21 cellular contexts compared by ENCODE assay signal in the genomic region with DNA sequence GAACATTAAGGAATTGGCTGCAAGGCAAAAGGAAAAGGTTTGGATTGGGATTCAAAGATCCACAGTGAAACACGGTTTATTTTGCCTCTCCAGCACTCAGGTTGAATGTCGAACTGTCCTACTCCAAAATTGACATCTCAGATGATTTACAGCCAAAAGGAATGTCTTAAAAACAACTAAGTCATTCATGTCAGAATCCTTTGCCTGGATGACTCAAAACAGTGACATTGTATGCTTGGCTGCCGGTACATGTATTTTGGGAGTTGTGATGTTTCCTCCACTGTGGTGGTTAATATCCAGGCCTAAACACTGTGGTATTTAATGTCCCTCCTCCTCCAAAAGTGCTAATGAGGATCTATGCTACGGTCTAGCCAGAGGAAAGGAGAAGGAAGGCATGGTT. TPM values are rescaled to one million over a fixed set of nuclear protein-coding genes. Genes with fewer than 3 reads are reported as not detected.
DNase-seq lines count a peak whose midpoint lies in the region; ATAC-seq, FAIRE-seq and TF ChIP-seq lines count a peak whose summit lies in the region.
"Had no signal": no experiment of that assay in that cellular context is flagged by ENCODE, and none has a peak within 500 bp of the region (broad histone marks: within the 10 kb centered on the region; RNA-seq: fewer than 3 reads in every experiment).

No MANE protein-coding gene starts in this region.

- POLR2A ChIA-PET in IMR-90 (lab: Charles Lee; ENCODE audit: unreplicated experiment) = no interaction called here

- H2BK120ac ChIP-seq in IMR-90 (ENCODE audit: low read depth, low read length) = no peak overlapping the region

- no peak overlapping the region for H3K18ac ChIP-seq in IMR-90 (ENCODE audit: low read depth, low read length)

- no peak for DNase-seq in IMR-90
- peak; percentile 22 for DNase-seq in astrocyte of the hippocampus (ENCODE audit: low read depth, low spot score)
- peak; percentile 15 for DNase-seq in hepatic stellate cell (ENCODE audit: low spot score)
- DNase-seq in urothelium cell line (ENCODE audit: low spot score) = peak; percentile 13
- DNase-seq in cerebellum (ENCODE audit: low spot score) = no peak
- DNase-seq in NCI-H446 treated with DMSO at 0.1 percent for 48 hours (lab: John Stamatoyannopoulos, UW) = no peak
- DNase-seq: CD8-positive, alpha-beta T cell; DMS53; EL; H7; HFFc6; Kasumi-1; NCI-H1092 treated with DMSO at 0.1 percent for 48 hours; NCI-H2081; NCI-H2171 treated with DMSO at 0.1 percent for 48 hours; NCI-H446; OCI-M1; SHP77 had no signal

- no peak overlapping the region for H3K27ac ChIP-seq in IMR-90 (ENCODE audit: insufficient read depth, low read length)
- H3K27ac ChIP-seq: BLaER1 treated with 17β-estradiol and CSF1 and Interleukin-3, amounts not matched to agents 10 nM and 100 nM had no signal

- no peak overlapping the region for H2AFZ ChIP-seq in IMR-90 (replicated peaks; ENCODE audit: low read length, poor library complexity)

- no peak overlapping the region for H3K4ac ChIP-seq in IMR-90 (ENCODE audit: low read depth, low read length)

- no TSS peak for BruUV-seq in IMR-90 (replicated peaks; lab: Mats Ljungman, UMichigan)

- H2AK9ac ChIP-seq in IMR-90 (replicated peaks; ENCODE audit: low read depth, low read length, poor library complexity) = no peak overlapping the region

- H4K8ac ChIP-seq in IMR-90 (ENCODE audit: low read depth in 2 of 2, low read length in 2 of 2) = no peak overlapping the region

- H3K4me2 ChIP-seq in IMR-90 (ENCODE audit: low read depth, low read length) = no peak overlapping the region

- ATAC-seq in IMR-90 (ENCODE audit: low read depth) = no peak
- no peak for ATAC-seq in GM21619 (IDR thresholded peaks at IDR 0.05; ENCODE audit: unreplicated experiment)
- ATAC-seq: CD8-positive, alpha-beta T cell; SK-N-SH treated with all-trans-retinoic acid at 6 μM for 48 hours had no signal

- H3K36me3 ChIP-seq in IMR-90 (ENCODE audit: control insufficient read depth, insufficient read depth, low read length) = peaks cover 16% of the 10 kb centered on the region

- no peak overlapping the region for H2AK5ac ChIP-seq in IMR-90 (ENCODE audit: low read depth, low read length)

- H3K9me1 ChIP-seq in IMR-90 (ENCODE audit: insufficient read depth, low read length) = peaks cover 3% of the 10 kb centered on the region; the same call in 1 of the 2 replicates

- no peaks in the 10 kb centered on the region for H3K9me3 ChIP-seq in IMR-90 (ENCODE audit: control insufficient read depth, insufficient read depth, low read length)

- H3K23ac ChIP-seq in IMR-90 (ENCODE audit: low read depth, low read length) = no peak overlapping the region

- H4K20me1 ChIP-seq in IMR-90 (ENCODE audit: insufficient read depth, low read length) = no peaks in the 10 kb centered on the region
- H4K20me1 ChIP-seq: BLaER1 treated with 17β-estradiol and CSF1 and Interleukin-3, amounts not matched to agents 10 nM and 100 nM had no signal

- no peak overlapping the region for H3K56ac ChIP-seq in IMR-90 (ENCODE audit: extremely low read depth, insufficient read depth, low read length)

- H3K4me3 ChIP-seq in IMR-90 (ENCODE audit: insufficient read depth, low read depth, low read length) = no peak overlapping the region
- H3K4me3 ChIP-seq: BLaER1 treated with 17β-estradiol and CSF1 and Interleukin-3, amounts not matched to agents 10 nM and 100 nM had no signal

- WGBS in IMR-90 (ENCODE audit: extremely low coverage in 2 of 2, insufficient read length in 1 of 2), 2 experiments = 86% methylated on average over 1 of the region's 4 CpGs; no CpG with 5 or more reads in 1 of the 2 experiments

- H4K91ac ChIP-seq in IMR-90 (ENCODE audit: insufficient read depth, low read depth, low read length) = no peak overlapping the region

- TF ChIP-seq POLR2A in IMR-90 (IDR thresholded peaks at IDR 0.05; ENCODE audit: low read depth, low read length) = no peak

- CTCF ChIA-PET in IMR-90 (lab: Yijun Ruan, JAX) = no interaction called here

- H2BK20ac ChIP-seq in IMR-90 (ENCODE audit: low read depth, low read length) = no peak overlapping the region

- dilution Hi-C loops in IMR-90 (cut with HindIII; ENCODE audit: low sequenced_read_pairs, unreplicated experiment) = no loop called here

- H3K4me1 ChIP-seq in IMR-90 (ENCODE audit: control insufficient read depth, insufficient read depth, low read length) = no peaks in the 10 kb centered on the region

- TF ChIP-seq RAD21 in IMR-90 (IDR thresholded peaks at IDR 0.05; ENCODE audit: low read length) = no peak

- H3K9ac ChIP-seq in IMR-90 (ENCODE audit: low read depth, low read length) = no peak overlapping the region
- H3K9ac ChIP-seq: BLaER1 treated with 17β-estradiol and CSF1 and Interleukin-3, amounts not matched to agents 10 nM and 100 nM had no signal

- in situ Hi-C loops in IMR-90 (cut with MboI; ENCODE audit: low sequenced_read_pairs) = no loop called here

- no peaks in the 10 kb centered on the region; a peak in 1 of 4 replicates for H3K79me1 ChIP-seq in IMR-90 (ENCODE audit: low read depth in 1 of 2, low read length in 2 of 2)

- no peak overlapping the region for H4K5ac ChIP-seq in IMR-90 (ENCODE audit: low read depth, low read length)

- no peak for FAIRE-seq in urothelium cell line (lab: Jason Lieb, UNC)

- H2BK15ac ChIP-seq in IMR-90 (ENCODE audit: low read depth, low read length) = no peak overlapping the region

- H3K14ac ChIP-seq in IMR-90 (replicated peaks; ENCODE audit: low read depth, low read length) = 0 out of 2 replicates have a peak overlapping the region, but pooled peaks have one; percentile 48

- no peak for TF ChIP-seq CTCF in IMR-90 (conservative IDR thresholded peaks at IDR 0.05; ENCODE audit: low read depth, low read length)

- no peak overlapping the region for H2BK5ac ChIP-seq in IMR-90 (ENCODE audit: low read depth, low read length, poor library complexity, severe bottlenecking)

- intact Hi-C loops in IMR-90 (cut with micrococcal nuclease) = no loop called here

- H3K27me3 ChIP-seq in IMR-90 (ENCODE audit: control insufficient read depth, insufficient read depth, low read length) = no peaks in the 10 kb centered on the region
- H3K27me3 ChIP-seq: BLaER1 treated with 17β-estradiol and CSF1 and Interleukin-3, amounts not matched to agents 10 nM and 100 nM had no signal

TF ChIP-seq in IMR-90, 13 proteins besides CTCF, POLR2A, EP300 and RAD21:
- TF ChIP-seq RFX5 (IDR thresholded peaks at IDR 0.05; ENCODE audit: low read depth, low read length) = no peak
- TF ChIP-seq FOS (IDR thresholded peaks at IDR 0.05; ENCODE audit: low read depth, low read length) = no peak
- TF ChIP-seq NFE2L2 (IDR thresholded peaks at IDR 0.05; ENCODE audit: low read depth, low read length) = no peak
- no peak for TF ChIP-seq CEBPB (IDR thresholded peaks at IDR 0.05; ENCODE audit: low read depth, low read length)
- no peak for TF ChIP-seq MAFK (IDR thresholded peaks at IDR 0.05; ENCODE audit: low read depth, low read length)
- no peak for TF ChIP-seq MAZ (IDR thresholded peaks at IDR 0.05; ENCODE audit: borderline replicate concordance, low read depth, low read length)
- no peak for TF ChIP-seq CHD1 (IDR thresholded peaks at IDR 0.05; ENCODE audit: low read depth, low read length)
- TF ChIP-seq BHLHE40 (IDR thresholded peaks at IDR 0.05; ENCODE audit: low read depth, low read length) = no peak
- no peak for TF ChIP-seq USF2 (IDR thresholded peaks at IDR 0.05; ENCODE audit: low read depth, low read length)
- no peak for TF ChIP-seq RCOR1 (IDR thresholded peaks at IDR 0.05; ENCODE audit: insufficient replicate concordance, low read length)
- no peak for TF ChIP-seq ELK1 (IDR thresholded peaks at IDR 0.05; ENCODE audit: borderline replicate concordance, low read depth, low read length)
- TF ChIP-seq MXI1 (IDR thresholded peaks at IDR 0.05; ENCODE audit: borderline replicate concordance, low read depth, low read length) = no peak
- no peak for TF ChIP-seq SMC3 (IDR thresholded peaks at IDR 0.05; ENCODE audit: low read depth, low read length)
TF ChIP-seq in IMR-90: peak in this region for 0.

RNA-seq across cellular contexts. Expression of gene PGM2, which starts 20.8 kb away (rescaled TPM):
- total RNA-seq in IMR-90 (2012; rRNA removed) = 26.2 and 32.2 TPM in 2 replicates
- polyA plus RNA-seq in IMR-90 (2012; rRNA removed) = 15.5 and 18.7 TPM in 2 replicates
- 12.9 and 30.1 TPM in 2 replicates for polyA plus RNA-seq in IMR-90 (2012; cell fraction: cytosol; rRNA removed)
- 9.0 and 20.7 TPM in 2 replicates for polyA plus RNA-seq in IMR-90 (2012; cell fraction: nucleus; rRNA removed; ENCODE audit: low replicate concordance)
- total RNA-seq in cerebellum = 20.1 TPM

RNA-seq across cellular contexts. Expression of gene TBC1D1, which starts 43.6 kb away (rescaled TPM):
- total RNA-seq in IMR-90 (2012; rRNA removed) = 90.3 and 104 TPM in 2 replicates
- 37.0 and 42.4 TPM in 2 replicates for polyA plus RNA-seq in IMR-90 (2012; rRNA removed)
- polyA plus RNA-seq in IMR-90 (2012; cell fraction: cytosol; rRNA removed) = 33.9 and 44.1 TPM in 2 replicates
- 27.6 and 51.4 TPM in 2 replicates for polyA plus RNA-seq in IMR-90 (2012; cell fraction: nucleus; rRNA removed; ENCODE audit: low replicate concordance)
- 95.9 TPM for total RNA-seq in cerebellum

Comparison
In these comparisons a context has a peak if more than half of its experiments do, and no peak if none do; other contexts are left out.
1. DNase-seq: peak in astrocyte of the hippocampus (single experiment), hepatic stellate cell (single experiment) and urothelium cell line (single experiment); none in IMR-90 (single experiment), cerebellum (single experiment) and NCI-H446 treated with DMSO at 0.1 percent for 48 hours (single experiment).